12 cellular contexts compared by ENCODE assay signal in genomic region chr14:72444701-72445100, GRCh38.
DNase-seq lines count a peak whose midpoint lies in the region; ATAC-seq and TF ChIP-seq lines count a peak whose summit lies in the region.
"Had no signal": no experiment of that assay in that cellular context is flagged by ENCODE, and none has a peak within 500 bp of the region (broad histone marks: within the 10 kb centered on the region; RNA-seq: fewer than 3 reads in every experiment).

No MANE protein-coding gene starts in this region.

- H3K4me1 ChIP-seq in foreskin keratinocyte, result no peaks in the 10 kb centered on the region

- peak; percentile 62 for ATAC-seq in foreskin keratinocyte

- H3K27ac ChIP-seq in foreskin keratinocyte (no peak overlapping the region), coronary artery (no peak overlapping the region)
- H3K27ac ChIP-seq: 22Rv1, esophagus squamous epithelium had no signal

- no peaks in the 10 kb centered on the region for H3K27me3 ChIP-seq in foreskin keratinocyte
- H3K27me3 ChIP-seq: esophagus squamous epithelium had no signal

- H3K4me3 ChIP-seq in coronary artery, result no peak overlapping the region
- H3K4me3 ChIP-seq: esophagus squamous epithelium had no signal

- DNase-seq in DMS 273 (lab: John Stamatoyannopoulos, UW; ENCODE audit: unreplicated experiment) (peak; percentile 37), DMS 273 treated with DMSO at 0.1 percent for 48 hours (lab: John Stamatoyannopoulos, UW) (no peak), Daoy (ENCODE audit: low read depth) (peak; percentile 77), RKO (ENCODE audit: low spot score) (peak; percentile 18), foreskin keratinocyte (peak in 1 of 2 donors; percentile 57), HK-2 (ENCODE audit: unreplicated experiment) (no peak), kidney glomerular epithelial cell (lab: John Stamatoyannopoulos, UW) (no peak), coronary artery (ENCODE audit: low spot score) (no peak)
- DNase-seq: activated effector memory CD4-positive, alpha-beta T cell treated with anti-CD3 and anti-CD28 coated beads, Interleukin-2, amount 50 U/mL, for 16 hours; esophagus squamous epithelium; H7 had no signal

- TF ChIP-seq CTCF in foreskin keratinocyte (conservative IDR thresholded peaks at IDR 0.05) (no peak), coronary artery (IDR thresholded peaks at IDR 0.05) (no peak)

Comparison
In these comparisons a context has a peak if more than half of its experiments do, and no peak if none do; other contexts are left out.
1. DNase-seq: peak in DMS 273 (single experiment), Daoy (single experiment) and RKO (single experiment); none in DMS 273 treated with DMSO at 0.1 percent for 48 hours (single experiment), HK-2 (single experiment), kidney glomerular epithelial cell (single experiment) and coronary artery (single experiment).